Comparison of ENCODE assay signal across 10 cellular contexts in the genomic region with DNA sequence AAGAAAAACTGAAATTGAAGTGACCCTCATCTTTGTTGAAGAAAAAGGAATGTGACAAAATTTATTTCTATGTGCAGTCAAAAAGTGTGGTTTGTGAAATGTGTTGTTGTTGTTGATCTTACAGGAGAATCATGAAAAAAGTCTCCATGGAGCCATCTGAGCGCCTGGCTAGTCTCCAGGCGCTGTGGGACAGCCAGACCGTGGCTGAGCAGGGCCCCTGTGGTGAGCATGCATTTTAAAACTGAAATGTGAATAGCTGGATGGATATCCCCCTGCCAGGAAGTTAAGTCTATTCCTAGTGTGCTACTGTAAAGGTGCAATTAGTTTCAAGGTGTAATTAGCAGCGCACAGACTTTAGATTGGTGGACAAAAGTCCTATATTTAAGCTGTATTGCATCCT.
DNase-seq lines count a peak whose midpoint lies in the region; ATAC-seq and TF ChIP-seq lines count a peak whose summit lies in the region.
"Had no signal": no experiment of that assay in that cellular context is flagged by ENCODE, and none has a peak within 500 bp of the region (broad histone marks: within the 10 kb centered on the region; RNA-seq: fewer than 3 reads in every experiment).

No MANE protein-coding gene starts in this region.

- H3K27ac Mint-ChIP-seq in endodermal cell: peak overlapping the region; percentile 79
- H3K27ac Mint-ChIP-seq in CD8-positive, alpha-beta T cell: no peak overlapping the region

- H3K36me3 Mint-ChIP-seq in endodermal cell (ENCODE audit: low read depth): peaks cover 26% of the 10 kb centered on the region
- H3K36me3 Mint-ChIP-seq in CD8-positive, alpha-beta T cell: peaks cover 32% of the 10 kb centered on the region

- H3K4me1 ChIP-seq in A673 (ENCODE audit: insufficient read depth, low read length, poor library complexity, severe bottlenecking): peaks cover 10% of the 10 kb centered on the region
- H3K4me1 ChIP-seq in endodermal cell (ENCODE audit: control insufficient read depth, insufficient read depth, low read length): no peaks in the 10 kb centered on the region
- H3K4me1 ChIP-seq in CD8-positive, alpha-beta T cell (ENCODE audit: insufficient read depth, low read length): no peaks in the 10 kb centered on the region

- CTCF ChIA-PET in A673 (lab: Charles Lee): no interaction called here
- CTCF ChIA-PET in CD8-positive, alpha-beta T cell (lab: Charles Lee): no interaction called here

- H3K9me3 ChIP-seq in A673 (ENCODE audit: low read depth, low read length, poor library complexity, severe bottlenecking) (no peaks in the 10 kb centered on the region), endodermal cell (ENCODE audit: control insufficient read depth, low read length) (peaks cover 22% of the 10 kb centered on the region)
- no peaks in the 10 kb centered on the region for H3K9me3 ChIP-seq in CD8-positive, alpha-beta T cell (ENCODE audit: low read length)

- TF ChIP-seq EP300 in Ishikawa (IDR thresholded peaks at IDR 0.05; ENCODE audit: borderline replicate concordance): no peak

- POLR2A ChIA-PET in A673 (lab: Charles Lee; ENCODE audit: low non-redundant PET): interaction anchor here (0.6 kb wide), 1 partner anchor 15 kb away, joined by 26 read pairs; no protein-coding TSS in a partner anchor
- POLR2A ChIA-PET in CD8-positive, alpha-beta T cell (lab: Charles Lee): interaction anchor here (1.5 kb wide), 1 partner anchor 8 kb away, joined by 3 read pairs; no protein-coding TSS in a partner anchor

- peaks cover 15% of the 10 kb centered on the region for H3K9me3 Mint-ChIP-seq in endodermal cell
- H3K9me3 Mint-ChIP-seq in CD8-positive, alpha-beta T cell: peaks cover 7% of the 10 kb centered on the region

- BruUV-seq in A673 (replicated peaks; lab: Mats Ljungman, UMichigan): no TSS peak

- peaks cover 28% of the 10 kb centered on the region for H3K4me1 Mint-ChIP-seq in endodermal cell
- peaks cover 21% of the 10 kb centered on the region for H3K4me1 Mint-ChIP-seq in CD8-positive, alpha-beta T cell (ENCODE audit: low read depth)

- 23% methylated on average over 3 to 4 of the region's 4 CpGs for WGBS in endodermal cell (ENCODE audit: insufficient coverage in 1 of 2, insufficient read length in 1 of 2), 2 experiments

- no peak overlapping the region for H3K4me3 ChIP-seq in A673 (ENCODE audit: low read depth, low read length, poor library complexity, severe bottlenecking)
- no peak overlapping the region for H3K4me3 ChIP-seq in endodermal cell (ENCODE audit: low read length)
- no peak overlapping the region for H3K4me3 ChIP-seq in CD8-positive, alpha-beta T cell (ENCODE audit: low read depth, low read length)

- no peak overlapping the region for H3K9ac ChIP-seq in endodermal cell (ENCODE audit: extremely low read depth, low read length, poor library complexity, severe bottlenecking)

- intact Hi-C loops in A673 (cut with micrococcal nuclease; ENCODE audit: unreplicated experiment): no loop called here
- intact Hi-C loops in CD8-positive, alpha-beta T cell (cut with DNase I, micrococcal nuclease): no loop called here

- H3K27me3 ChIP-seq in A673 (replicated peaks; ENCODE audit: insufficient read depth, low read depth, low read length, poor library complexity): no peaks in the 10 kb centered on the region
- H3K27me3 ChIP-seq in endodermal cell (ENCODE audit: control insufficient read depth, insufficient read depth, low read length, poor library complexity, severe bottlenecking): no peaks in the 10 kb centered on the region
- H3K27me3 ChIP-seq in CD8-positive, alpha-beta T cell (ENCODE audit: insufficient read depth, low read length): no peaks in the 10 kb centered on the region

- no peak for TF ChIP-seq RAD21 in Ishikawa (IDR thresholded peaks at IDR 0.05; ENCODE audit: low read depth)

- H3K27me3 Mint-ChIP-seq in endodermal cell (ENCODE audit: insufficient read depth): no peaks in the 10 kb centered on the region
- H3K27me3 Mint-ChIP-seq in CD8-positive, alpha-beta T cell (ENCODE audit: low read depth): no peaks in the 10 kb centered on the region

- H3K36me3 ChIP-seq in A673 (ENCODE audit: insufficient read depth, low read length, poor library complexity, severe bottlenecking): no peaks in the 10 kb centered on the region
- peaks cover 12% of the 10 kb centered on the region for H3K36me3 ChIP-seq in endodermal cell (ENCODE audit: control insufficient read depth, insufficient read depth, low read length)
- H3K36me3 ChIP-seq in CD8-positive, alpha-beta T cell (ENCODE audit: insufficient read depth, low read length): no peaks in the 10 kb centered on the region

- ATAC-seq in CD8-positive, alpha-beta T cell: no peak
- ATAC-seq in GM19452 (IDR thresholded peaks at IDR 0.05; ENCODE audit: unreplicated experiment) (no peak), GM21423 (IDR thresholded peaks at IDR 0.05; ENCODE audit: unreplicated experiment) (no peak)

- H3K27ac ChIP-seq in A673 (ENCODE audit: low read depth, low read length, poor library complexity, severe bottlenecking) (no peak overlapping the region), endodermal cell (ENCODE audit: low read depth, low read length) (no peak overlapping the region)
- H3K27ac ChIP-seq in CD8-positive, alpha-beta T cell (ENCODE audit: low read depth, low read length): no peak overlapping the region

- TF ChIP-seq CTCF in A673 (conservative IDR thresholded peaks at IDR 0.05; ENCODE audit: low read depth, low read length): no peak
- TF ChIP-seq CTCF in endodermal cell (conservative IDR thresholded peaks at IDR 0.05): no peak
- no peak for TF ChIP-seq CTCF in CD8-positive, alpha-beta T cell (IDR thresholded peaks at IDR 0.05)

- DNase-seq in A673 (ENCODE audit: low spot score) (peak; percentile 75), NCI-H446 treated with DMSO at 0.1 percent for 48 hours (lab: John Stamatoyannopoulos, UW) (peak; percentile 75), endodermal cell (peak; percentile 82)
- no peak for DNase-seq in activated naive CD4-positive, alpha-beta T cell treated with Interleukin-2 at 50 U/mL for 16 hours
- DNase-seq in CD8-positive, alpha-beta T cell: no peak
- DNase-seq: Right ventricle myocardium superior, trophoblast cell had no signal

- H3K4me3 Mint-ChIP-seq in endodermal cell: peak overlapping the region; percentile 17
- no peak overlapping the region for H3K4me3 Mint-ChIP-seq in CD8-positive, alpha-beta T cell

TF ChIP-seq in Ishikawa, 13 proteins besides CTCF, POLR2A, EP300 and RAD21:
- no peak for TF ChIP-seq ZBTB7A (IDR thresholded peaks at IDR 0.05; ENCODE audit: low read depth)
- no peak for TF ChIP-seq YY1 (IDR thresholded peaks at IDR 0.05; ENCODE audit: low read depth)
- TF ChIP-seq TCF12 (IDR thresholded peaks at IDR 0.05; ENCODE audit: low read depth): peak; percentile 66
- TF ChIP-seq FOXM1 (IDR thresholded peaks at IDR 0.05; ENCODE audit: borderline replicate concordance, low read depth): no peak
- TF ChIP-seq, protein P1, sequence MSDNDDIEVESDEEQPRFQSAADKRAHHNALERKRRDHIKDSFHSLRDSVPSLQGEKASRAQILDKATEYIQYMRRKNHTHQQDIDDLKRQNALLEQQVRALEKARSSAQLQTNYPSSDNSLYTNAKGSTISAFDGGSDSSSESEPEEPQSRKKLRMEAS (IDR thresholded peaks at IDR 0.05): peak; percentile 20; the same call in 1 of the 2 replicates
- no peak for TF ChIP-seq TAF1 (IDR thresholded peaks at IDR 0.05; ENCODE audit: low read depth)
- peak; percentile 64 for TF ChIP-seq TEAD4 (IDR thresholded peaks at IDR 0.05)
- TF ChIP-seq NFIC (IDR thresholded peaks at IDR 0.05): peak; percentile 87

Comparison
In these comparisons a context has a peak if more than half of its experiments do, and no peak if none do; other contexts are left out.
1. DNase-seq: peak in A673 (single experiment), NCI-H446 treated with DMSO at 0.1 percent for 48 hours (single experiment) and endodermal cell (single experiment); none in activated naive CD4-positive, alpha-beta T cell treated with Interleukin-2 at 50 U/mL for 16 hours (single experiment) and CD8-positive, alpha-beta T cell (0 of 7).